Comparison of ENCODE assay signal across 2 cellular contexts in genomic region chr9:98031169-98031568, GRCh38.
TF ChIP-seq lines count a peak whose summit lies in the region.

No MANE protein-coding gene starts in this region.

TF ChIP-seq in IMR-90, 13 proteins besides CTCF, POLR2A, EP300 and RAD21:
- TF ChIP-seq ELK1 (IDR thresholded peaks at IDR 0.05; ENCODE audit: borderline replicate concordance, low read depth, low read length) (no peak), MXI1 (IDR thresholded peaks at IDR 0.05; ENCODE audit: borderline replicate concordance, low read depth, low read length) (no peak), CEBPB (IDR thresholded peaks at IDR 0.05; ENCODE audit: low read depth, low read length) (no peak), MAFK (IDR thresholded peaks at IDR 0.05; ENCODE audit: low read depth, low read length) (peak; percentile 33; the same call in 1 of the 2 replicates), SMC3 (IDR thresholded peaks at IDR 0.05; ENCODE audit: low read depth, low read length) (no peak)

TF ChIP-seq in endothelial cell of umbilical vein, 7 proteins besides CTCF, POLR2A, EP300 and RAD21:
- TF ChIP-seq POLR2AphosphoS5 (IDR thresholded peaks at IDR 0.05; ENCODE audit: insufficient read depth, low read depth, low read length) (no peak), EZH2 (IDR thresholded peaks at IDR 0.05; ENCODE audit: borderline replicate concordance, low read depth, low read length, severe bottlenecking) (no peak), MYC (IDR thresholded peaks at IDR 0.05; ENCODE audit: low read depth, low read length) (no peak), JUN (IDR thresholded peaks at IDR 0.05; ENCODE audit: borderline replicate concordance, insufficient read depth, insufficient read length, low read depth) (no peak), FOS (IDR thresholded peaks at IDR 0.05; ENCODE audit: borderline replicate concordance, insufficient read depth, low read length) (no peak), GATA2 (IDR thresholded peaks at IDR 0.05; ENCODE audit: insufficient read depth, insufficient read length, low read depth, low read length) (no peak), MAX (IDR thresholded peaks at IDR 0.05; ENCODE audit: insufficient read depth, insufficient read length) (no peak)
